In genomic region chr5:76787237-76787636, GRCh38 we compare ENCODE assay signal across 11 cellular contexts. TPM values are rescaled to one million over a fixed set of nuclear protein-coding genes. Genes with fewer than 3 reads are reported as not detected.
A peak's percentile ranks its signal among the peaks of the same experiment; 100 is the strongest.
DNase-seq lines count a peak whose midpoint lies in the region; ATAC-seq, FAIRE-seq and TF ChIP-seq lines count a peak whose summit lies in the region.
"Had no signal": no experiment of that assay in that cellular context is flagged by ENCODE, and none has a peak within 500 bp of the region (broad histone marks: within the 10 kb centered on the region; RNA-seq: fewer than 3 reads in every experiment).

No MANE protein-coding gene starts in this region.

- 24 to 69% methylated on average over 1 to 2 of the region's 2 CpGs for WGBS in body of pancreas, 2 donors
- 45 to 60% methylated on average over 2 of the region's 2 CpGs for WGBS in transverse colon (ENCODE audit: low coverage in 1 of 2), 2 donors

- peak; percentile 30 for DNase-seq in NCI-H2171 treated with DMSO at 0.1 percent for 48 hours (lab: John Stamatoyannopoulos, UW)
- DNase-seq in NCI-H2171 (lab: John Stamatoyannopoulos, UW): no peak
- DNase-seq in body of pancreas: peak; percentile 29 to 62 (median 48)
- DNase-seq in keratinocyte (ENCODE audit: low read depth, low spot score): no peak
- DNase-seq in transverse colon: no peak
- no peak for DNase-seq in COLO829 (ENCODE audit: low spot score)
- no peak for DNase-seq in CD4-positive, alpha-beta T cell
- DNase-seq: H7 had no signal

- H3K27me3 ChIP-seq in body of pancreas: no peaks in the 10 kb centered on the region
- no peaks in the 10 kb centered on the region for H3K27me3 ChIP-seq in keratinocyte (ENCODE audit: control insufficient read depth, extremely low read depth, insufficient read depth, low read length)
- H3K27me3 ChIP-seq in transverse colon: no peaks in the 10 kb centered on the region
- H3K27me3 ChIP-seq in CD4-positive, alpha-beta T cell (ENCODE audit: control insufficient read depth, insufficient read depth, low read length): no peaks in the 10 kb centered on the region

- no peaks in the 10 kb centered on the region for H4K20me1 ChIP-seq in keratinocyte (ENCODE audit: control insufficient read depth, extremely low read depth, insufficient read depth, low read length)

- H3K9me3 ChIP-seq in body of pancreas (no peaks in the 10 kb centered on the region), keratinocyte (ENCODE audit: control insufficient read depth, low read depth, low read length) (no peaks in the 10 kb centered on the region), transverse colon (no peaks in the 10 kb centered on the region)
- H3K9me3 ChIP-seq in CD4-positive, alpha-beta T cell (ENCODE audit: control insufficient read depth, low read length): no peaks in the 10 kb centered on the region

- CTCF ChIA-PET in CD4-positive, alpha-beta T cell (lab: Charles Lee): interaction anchor here (2.2 kb wide), 1 partner anchor 13 kb away, joined by 7 read pairs; no protein-coding TSS in a partner anchor

- ATAC-seq in body of pancreas: peak; percentile 57
- ATAC-seq in HG02759 (IDR thresholded peaks at IDR 0.05; ENCODE audit: unreplicated experiment): no peak
- ATAC-seq in CD4-positive, alpha-beta T cell (ENCODE audit: poor library complexity): no peak

- peak; percentile 34 for FAIRE-seq in keratinocyte (lab: Jason Lieb, UNC)

- no peaks in the 10 kb centered on the region for H3K9me3 Mint-ChIP-seq in CD4-positive, alpha-beta T cell
- H3K9me3 Mint-ChIP-seq: T-helper 1 cell treated with Interleukin-12 subunit alpha and Interleukin-12 subunit beta and Interleukin-4 antibody, amounts not matched to agents 30 μg/mL and 1 μg/mL, for 36 hours had no signal

- no peak overlapping the region for H3K4me3 ChIP-seq in body of pancreas
- H3K4me3 ChIP-seq in keratinocyte (ENCODE audit: control insufficient read depth in 2 of 3, extremely low read depth in 1 of 3, insufficient read depth in 2 of 3, low read depth in 1 of 3, low read length in 3 of 3): no peak overlapping the region
- H3K4me3 ChIP-seq in transverse colon: no peak overlapping the region

- no peak for TF ChIP-seq EP300 in transverse colon (IDR thresholded peaks at IDR 0.05; ENCODE audit: low read depth)

- no peaks in the 10 kb centered on the region for H3K79me2 ChIP-seq in keratinocyte (ENCODE audit: control insufficient read depth, insufficient read depth, low read length)

- no peaks in the 10 kb centered on the region for H3K36me3 Mint-ChIP-seq in CD4-positive, alpha-beta T cell (ENCODE audit: low read depth)
- H3K36me3 Mint-ChIP-seq: activated naive CD8-positive, alpha-beta T cell had no signal

- no peak overlapping the region for H3K9ac ChIP-seq in keratinocyte (ENCODE audit: control insufficient read depth, extremely low read depth, insufficient read depth, low read length)

- POLR2A ChIA-PET in CD4-positive, alpha-beta T cell (lab: Charles Lee): no interaction called here

- no peak overlapping the region for H2AFZ ChIP-seq in keratinocyte (ENCODE audit: control insufficient read depth, low read length)

- TF ChIP-seq CTCF in body of pancreas (IDR thresholded peaks at IDR 0.05) (no peak), keratinocyte (optimal IDR thresholded peaks at IDR 0.05 in 1 of 3, IDR thresholded peaks at IDR 0.05 in 1 of 3, conservative IDR thresholded peaks at IDR 0.05 in 1 of 3; ENCODE audit: extremely low read depth in 1 of 3, insufficient read depth in 2 of 3, low read length in 3 of 3) (no peak), transverse colon (IDR thresholded peaks at IDR 0.05) (no peak)
- TF ChIP-seq CTCF in CD4-positive, alpha-beta T cell (IDR thresholded peaks at IDR 0.05): no peak

- no peak overlapping the region for H3K27ac Mint-ChIP-seq in CD4-positive, alpha-beta T cell
- H3K27ac Mint-ChIP-seq: activated naive CD8-positive, alpha-beta T cell; T-helper 1 cell treated with Interleukin-12 subunit alpha and Interleukin-12 subunit beta and Interleukin-4 antibody, amounts not matched to agents 30 μg/mL and 1 μg/mL, for 36 hours had no signal

- intact Hi-C loops in body of pancreas (cut with DNase I): no loop called here
- intact Hi-C loops in transverse colon (cut with DNase I; ENCODE audit: low total_unique reads): no loop called here
- intact Hi-C loops in CD4-positive, alpha-beta T cell (cut with DNase I, micrococcal nuclease): no loop called here

- H3K4me1 ChIP-seq in body of pancreas (peaks cover 20% of the 10 kb centered on the region), keratinocyte (ENCODE audit: control insufficient read depth, extremely low read depth, insufficient read depth, low read length) (peaks cover 32% of the 10 kb centered on the region), transverse colon (peaks cover 0 to 51% (median 6%) of the 10 kb centered on the region in 4 donors)

- H3K27me3 Mint-ChIP-seq in CD4-positive, alpha-beta T cell: no peaks in the 10 kb centered on the region

- H3K36me3 ChIP-seq in body of pancreas (replicated peaks in 1 of 2; ENCODE audit: insufficient read depth in 1 of 2, low read depth in 2 of 2) (no peaks in the 10 kb centered on the region), keratinocyte (ENCODE audit: control insufficient read depth in 2 of 2, extremely low read depth in 1 of 2, insufficient read depth in 2 of 2, low read length in 2 of 2) (no peaks in the 10 kb centered on the region), transverse colon (no peaks in the 10 kb centered on the region)

- in situ Hi-C loops in transverse colon (cut with MboI; ENCODE audit: low pct_ligation_motif_present in 1 of 4, low pct_unique_long_range_greater_than_20kb in 1 of 4, low sequenced_read_pairs in 3 of 4): no loop called here

- H3K27ac ChIP-seq in body of pancreas: peak overlapping the region in 3 of 4 donors; percentile 47 to 77 (median 70)
- no peak overlapping the region for H3K27ac ChIP-seq in keratinocyte (ENCODE audit: control insufficient read depth, insufficient read depth, low read length)
- H3K27ac ChIP-seq in transverse colon: peak overlapping the region; percentile 15 to 67 (median 64)
- H3K27ac ChIP-seq in CD4-positive, alpha-beta T cell (ENCODE audit: low read depth, low read length): no peak overlapping the region

- H3K9me1 ChIP-seq in keratinocyte (ENCODE audit: control insufficient read depth, extremely low read depth, insufficient read depth, low read length): no peaks in the 10 kb centered on the region

- TF ChIP-seq POLR2A in body of pancreas (IDR thresholded peaks at IDR 0.05) (no peak), transverse colon (IDR thresholded peaks at IDR 0.05) (no peak)

- dilution Hi-C loops in keratinocyte (cut with MboI; ENCODE audit: extremely low pct_ligation_motif_present, low sequenced_read_pairs): no loop called here

- H3K4me1 Mint-ChIP-seq in CD4-positive, alpha-beta T cell (ENCODE audit: low read depth): peaks cover 16% of the 10 kb centered on the region

- no peak overlapping the region for H3K4me2 ChIP-seq in keratinocyte (ENCODE audit: control insufficient read depth, extremely low read depth, insufficient read depth, low read depth, low read length)

- no peak overlapping the region for H3K4me3 Mint-ChIP-seq in CD4-positive, alpha-beta T cell
- H3K4me3 Mint-ChIP-seq: activated naive CD8-positive, alpha-beta T cell; T-helper 1 cell treated with Interleukin-12 subunit alpha and Interleukin-12 subunit beta and Interleukin-4 antibody, amounts not matched to agents 30 μg/mL and 1 μg/mL, for 36 hours had no signal

RNA-seq across cellular contexts. Expression of gene F2RL1, which starts 31.6 kb away (rescaled TPM):
- total RNA-seq in body of pancreas: 10 to 100 TPM; 17.5 to 20.2 TPM
- polyA plus RNA-seq in keratinocyte: 131 to 197 TPM (median 182 TPM) in 3 replicates
- 54.0 TPM for polyA plus RNA-seq in keratinocyte (2011; ENCODE audit: low read depth)
- 32.6 and 69.3 TPM in 2 replicates for polyA plus RNA-seq in keratinocyte (2011; cell fraction: cytosol; rRNA removed)
- 196 and 224 TPM in 2 replicates for polyA plus RNA-seq in keratinocyte (2011; cell fraction: nucleus; rRNA removed)
- 66.0 and 89.2 TPM in 2 replicates for polyA plus RNA-seq in keratinocyte (2012; ENCODE audit: low replicate concordance)
- polyA minus RNA-seq in keratinocyte: 109 to 247 TPM (median 242 TPM) in 3 replicates
- polyA minus RNA-seq in keratinocyte (2011; cell fraction: cytosol; rRNA and poly(A)+ RNA removed): 53.7 TPM
- polyA minus RNA-seq in keratinocyte (2011; cell fraction: nucleus; rRNA and poly(A)+ RNA removed): 156 and 362 TPM in 2 replicates
- 100 to 1,000 TPM in 2 of 4 donors, 10 to 100 TPM in 2; 38.8 to 209 (median 92.1) TPM for total RNA-seq in transverse colon
- total RNA-seq in CD4-positive, alpha-beta T cell: 1 to 10 TPM; 1.7 to 2.1 TPM

Comparison
In these comparisons a context has a peak if more than half of its experiments do, and no peak if none do; other contexts are left out.
1. DNase-seq: peak in NCI-H2171 treated with DMSO at 0.1 percent for 48 hours (single experiment) and body of pancreas (4 of 4); none in NCI-H2171 (single experiment), keratinocyte (single experiment), transverse colon (single experiment), COLO829 (single experiment) and CD4-positive, alpha-beta T cell (0 of 10).
2. H3K27ac ChIP-seq: peak in body of pancreas (3 of 4) and transverse colon (4 of 4); none in keratinocyte (single experiment) and CD4-positive, alpha-beta T cell (single experiment).
3. RNA of gene F2RL1, which starts 31.6 kb away (total RNA-seq): 38.8 to 209 TPM in transverse colon and 17.5 to 20.2 TPM in body of pancreas; 1.7 to 2.1 TPM in CD4-positive, alpha-beta T cell; every median in the first group is over 4 times any median in the second.